ENCODE assay signal across 8 cellular contexts in genomic region chr1:223133301-223133823, GRCh38. TPM values are rescaled to one million over a fixed set of nuclear protein-coding genes. Genes with fewer than 3 reads are reported as not detected.
DNase-seq lines count a peak whose midpoint lies in the region; ATAC-seq and TF ChIP-seq lines count a peak whose summit lies in the region.

No MANE protein-coding gene starts in this region.

- H3K27ac Mint-ChIP-seq in stimulated activated memory B cell treated with anti-CD40 and anti-IgM and Interleukin-4, amounts not matched to agents 10 μg/mL and 1 μg/mL and 100 μg/mL, for 72 hours: no peak overlapping the region

- no peaks in the 10 kb centered on the region for H3K36me3 Mint-ChIP-seq in stimulated activated memory B cell treated with anti-CD40 and anti-IgM and Interleukin-4, amounts not matched to agents 10 μg/mL and 1 μg/mL and 100 μg/mL, for 72 hours

- peak overlapping the region in 1 of 2 donors; percentile 31 for H3K9ac ChIP-seq in colonic mucosa (ENCODE audit: low read depth in 2 of 2, low read length in 2 of 2)

- H3K4me1 Mint-ChIP-seq in stimulated activated memory B cell treated with anti-CD40 and anti-IgM and Interleukin-4, amounts not matched to agents 10 μg/mL and 1 μg/mL and 100 μg/mL, for 72 hours: peaks cover 16% of the 10 kb centered on the region

- H3K27me3 Mint-ChIP-seq in stimulated activated memory B cell treated with anti-CD40 and anti-IgM and Interleukin-4, amounts not matched to agents 10 μg/mL and 1 μg/mL and 100 μg/mL, for 72 hours: peaks cover 70% of the 10 kb centered on the region

- TF ChIP-seq CTCF in colonic mucosa (IDR thresholded peaks at IDR 0.05): no peak

- no peaks in the 10 kb centered on the region for H3K27me3 ChIP-seq in colonic mucosa

- H3K9me3 Mint-ChIP-seq in stimulated activated memory B cell treated with anti-CD40 and anti-IgM and Interleukin-4, amounts not matched to agents 10 μg/mL and 1 μg/mL and 100 μg/mL, for 72 hours: no peaks in the 10 kb centered on the region

- peak overlapping the region; percentile 29 for H3K4me3 Mint-ChIP-seq in stimulated activated memory B cell treated with anti-CD40 and anti-IgM and Interleukin-4, amounts not matched to agents 10 μg/mL and 1 μg/mL and 100 μg/mL, for 72 hours

- no peaks in the 10 kb centered on the region for H3K4me1 ChIP-seq in colonic mucosa

- no peaks in the 10 kb centered on the region for H3K36me3 ChIP-seq in colonic mucosa

- no peaks in the 10 kb centered on the region for H3K9me3 ChIP-seq in colonic mucosa

- H3K27ac ChIP-seq in colonic mucosa: no peak overlapping the region

- intact Hi-C loops in colonic mucosa (cut with DNase I): loop anchor here (2.0 kb wide), 1 partner anchor 551 kb away; no protein-coding TSS in a partner anchor

- DNase-seq in NCI-H2107 treated with DMSO at 0.1 percent for 48 hours (lab: John Stamatoyannopoulos, UW; ENCODE audit: unreplicated experiment) (peak; percentile 55), NCI-H2107 (lab: John Stamatoyannopoulos, UW) (no peak), NCI-H748 treated with DMSO at 0.1 percent for 48 hours (lab: John Stamatoyannopoulos, UW) (peak; percentile 53), foreskin melanocyte (peak; percentile 61), colonic mucosa (no peak)

- no peak overlapping the region for H3K4me3 ChIP-seq in colonic mucosa

- ATAC-seq in stimulated activated memory B cell treated with anti-CD40 and anti-IgM and Interleukin-4, amounts not matched to agents 10 μg/mL and 1 μg/mL and 100 μg/mL, for 72 hours: peak; percentile 6
- ATAC-seq in HG03095 (IDR thresholded peaks at IDR 0.05; ENCODE audit: unreplicated experiment): no peak
- no peak for ATAC-seq in GM21786 (IDR thresholded peaks at IDR 0.05; ENCODE audit: unreplicated experiment)

RNA-seq across cellular contexts. Expression of gene TLR5, which starts 9.7 kb away (rescaled TPM):
- 1 to 10 TPM; 1.7 to 3.0 TPM for total RNA-seq in colonic mucosa

Comparison
In these comparisons a context has a peak if more than half of its experiments do, and no peak if none do; other contexts are left out.
1. DNase-seq: peak in NCI-H2107 treated with DMSO at 0.1 percent for 48 hours (single experiment), NCI-H748 treated with DMSO at 0.1 percent for 48 hours (single experiment) and foreskin melanocyte (single experiment); none in NCI-H2107 (single experiment) and colonic mucosa (single experiment).